In the genomic region with DNA sequence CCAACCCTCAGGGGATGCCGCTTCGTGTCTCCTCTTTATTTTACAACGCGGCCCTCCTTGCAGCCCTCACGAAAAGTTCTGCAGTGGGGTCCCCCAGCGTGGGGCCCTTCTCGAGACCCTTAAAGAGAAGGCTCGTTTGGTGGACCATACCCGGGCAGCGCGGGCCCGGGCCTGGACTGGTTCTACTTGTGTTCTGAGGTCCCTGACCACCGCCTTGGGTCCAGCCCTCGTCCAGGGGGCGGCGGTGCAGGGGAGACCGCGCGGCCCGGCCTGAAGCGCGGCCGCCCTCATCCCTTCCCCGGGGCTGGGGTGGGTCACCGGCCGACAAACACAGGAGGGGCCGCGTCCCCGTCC, we compare ENCODE assay signal across 2 cellular contexts.
TF ChIP-seq lines count a peak whose summit lies in the region.

No MANE protein-coding gene starts in this region.

TF ChIP-seq in liver, 16 proteins besides CTCF, POLR2A, EP300 and RAD21 (continued from another document):
- TF ChIP-seq, protein P1, sequence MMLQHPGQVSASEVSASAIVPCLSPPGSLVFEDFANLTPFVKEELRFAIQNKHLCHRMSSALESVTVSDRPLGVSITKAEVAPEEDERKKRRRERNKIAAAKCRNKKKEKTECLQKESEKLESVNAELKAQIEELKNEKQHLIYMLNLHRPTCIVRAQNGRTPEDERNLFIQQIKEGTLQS (IDR thresholded peaks at IDR 0.05) = no peak
- TF ChIP-seq YY1 (IDR thresholded peaks at IDR 0.05) = no peak
- no peak for TF ChIP-seq TAF1 (conservative IDR thresholded peaks at IDR 0.05)
- no peak for TF ChIP-seq NR2F2 (IDR thresholded peaks at IDR 0.05)
- TF ChIP-seq, protein P2, sequence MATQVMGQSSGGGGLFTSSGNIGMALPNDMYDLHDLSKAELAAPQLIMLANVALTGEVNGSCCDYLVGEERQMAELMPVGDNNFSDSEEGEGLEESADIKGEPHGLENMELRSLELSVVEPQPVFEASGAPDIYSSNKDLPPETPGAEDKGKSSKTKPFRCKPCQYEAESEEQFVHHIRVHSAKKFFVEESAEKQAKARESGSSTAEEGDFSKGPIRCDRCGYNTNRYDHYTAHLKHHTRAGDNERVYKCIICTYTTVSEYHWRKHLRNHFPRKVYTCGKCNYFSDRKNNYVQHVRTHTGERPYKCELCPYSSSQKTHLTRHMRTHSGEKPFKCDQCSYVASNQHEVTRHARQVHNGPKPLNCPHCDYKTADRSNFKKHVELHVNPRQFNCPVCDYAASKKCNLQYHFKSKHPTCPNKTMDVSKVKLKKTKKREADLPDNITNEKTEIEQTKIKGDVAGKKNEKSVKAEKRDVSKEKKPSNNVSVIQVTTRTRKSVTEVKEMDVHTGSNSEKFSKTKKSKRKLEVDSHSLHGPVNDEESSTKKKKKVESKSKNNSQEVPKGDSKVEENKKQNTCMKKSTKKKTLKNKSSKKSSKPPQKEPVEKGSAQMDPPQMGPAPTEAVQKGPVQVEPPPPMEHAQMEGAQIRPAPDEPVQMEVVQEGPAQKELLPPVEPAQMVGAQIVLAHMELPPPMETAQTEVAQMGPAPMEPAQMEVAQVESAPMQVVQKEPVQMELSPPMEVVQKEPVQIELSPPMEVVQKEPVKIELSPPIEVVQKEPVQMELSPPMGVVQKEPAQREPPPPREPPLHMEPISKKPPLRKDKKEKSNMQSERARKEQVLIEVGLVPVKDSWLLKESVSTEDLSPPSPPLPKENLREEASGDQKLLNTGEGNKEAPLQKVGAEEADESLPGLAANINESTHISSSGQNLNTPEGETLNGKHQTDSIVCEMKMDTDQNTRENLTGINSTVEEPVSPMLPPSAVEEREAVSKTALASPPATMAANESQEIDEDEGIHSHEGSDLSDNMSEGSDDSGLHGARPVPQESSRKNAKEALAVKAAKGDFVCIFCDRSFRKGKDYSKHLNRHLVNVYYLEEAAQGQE (IDR thresholded peaks at IDR 0.05) = no peak
TF ChIP-seq in liver: peak in this region for 0.

TF ChIP-seq in HepG2, 621 proteins besides CTCF, POLR2A, EP300 and RAD21:
- TF ChIP-seq, protein P3, sequence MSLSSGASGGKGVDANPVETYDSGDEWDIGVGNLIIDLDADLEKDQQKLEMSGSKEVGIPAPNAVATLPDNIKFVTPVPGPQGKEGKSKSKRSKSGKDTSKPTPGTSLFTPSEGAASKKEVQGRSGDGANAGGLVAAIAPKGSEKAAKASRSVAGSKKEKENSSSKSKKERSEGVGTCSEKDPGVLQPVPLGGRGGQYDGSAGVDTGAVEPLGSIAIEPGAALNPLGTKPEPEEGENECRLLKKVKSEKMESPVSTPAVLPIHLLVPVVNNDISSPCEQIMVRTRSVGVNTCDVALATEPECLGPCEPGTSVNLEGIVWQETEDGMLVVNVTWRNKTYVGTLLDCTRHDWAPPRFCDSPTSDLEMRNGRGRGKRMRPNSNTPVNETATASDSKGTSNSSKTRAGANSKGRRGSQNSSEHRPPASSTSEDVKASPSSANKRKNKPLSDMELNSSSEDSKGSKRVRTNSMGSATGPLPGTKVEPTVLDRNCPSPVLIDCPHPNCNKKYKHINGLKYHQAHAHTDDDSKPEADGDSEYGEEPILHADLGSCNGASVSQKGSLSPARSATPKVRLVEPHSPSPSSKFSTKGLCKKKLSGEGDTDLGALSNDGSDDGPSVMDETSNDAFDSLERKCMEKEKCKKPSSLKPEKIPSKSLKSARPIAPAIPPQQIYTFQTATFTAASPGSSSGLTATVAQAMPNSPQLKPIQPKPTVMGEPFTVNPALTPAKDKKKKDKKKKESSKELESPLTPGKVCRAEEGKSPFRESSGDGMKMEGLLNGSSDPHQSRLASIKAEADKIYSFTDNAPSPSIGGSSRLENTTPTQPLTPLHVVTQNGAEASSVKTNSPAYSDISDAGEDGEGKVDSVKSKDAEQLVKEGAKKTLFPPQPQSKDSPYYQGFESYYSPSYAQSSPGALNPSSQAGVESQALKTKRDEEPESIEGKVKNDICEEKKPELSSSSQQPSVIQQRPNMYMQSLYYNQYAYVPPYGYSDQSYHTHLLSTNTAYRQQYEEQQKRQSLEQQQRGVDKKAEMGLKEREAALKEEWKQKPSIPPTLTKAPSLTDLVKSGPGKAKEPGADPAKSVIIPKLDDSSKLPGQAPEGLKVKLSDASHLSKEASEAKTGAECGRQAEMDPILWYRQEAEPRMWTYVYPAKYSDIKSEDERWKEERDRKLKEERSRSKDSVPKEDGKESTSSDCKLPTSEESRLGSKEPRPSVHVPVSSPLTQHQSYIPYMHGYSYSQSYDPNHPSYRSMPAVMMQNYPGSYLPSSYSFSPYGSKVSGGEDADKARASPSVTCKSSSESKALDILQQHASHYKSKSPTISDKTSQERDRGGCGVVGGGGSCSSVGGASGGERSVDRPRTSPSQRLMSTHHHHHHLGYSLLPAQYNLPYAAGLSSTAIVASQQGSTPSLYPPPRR (CRISPR knock-in tag; IDR thresholded peaks at IDR 0.05; ENCODE audit: borderline replicate concordance) = no peak
- TF ChIP-seq DMAP1 (CRISPR knock-in tag; IDR thresholded peaks at IDR 0.05) (no peak), STAG1 (CRISPR knock-in tag; IDR thresholded peaks at IDR 0.05) (no peak), PRMT3 (CRISPR knock-in tag; IDR thresholded peaks at IDR 0.05; ENCODE audit: borderline replicate concordance, low read depth) (no peak), ZFY (CRISPR knock-in tag; IDR thresholded peaks at IDR 0.05) (no peak), ARID2 (CRISPR knock-in tag; IDR thresholded peaks at IDR 0.05; ENCODE audit: borderline replicate concordance) (no peak), ZFP36 (IDR thresholded peaks at IDR 0.05; ENCODE audit: borderline replicate concordance, low read depth, low read length, partially characterized antibody) (no peak), SALL1 (CRISPR knock-in tag; IDR thresholded peaks at IDR 0.05) (no peak), STAT5B (CRISPR knock-in tag; IDR thresholded peaks at IDR 0.05) (no peak), ZSCAN21 (CRISPR knock-in tag; IDR thresholded peaks at IDR 0.05; ENCODE audit: borderline replicate concordance) (no peak), NFIB (CRISPR knock-in tag; IDR thresholded peaks at IDR 0.05; ENCODE audit: borderline replicate concordance) (no peak)
- TF ChIP-seq, protein P4, sequence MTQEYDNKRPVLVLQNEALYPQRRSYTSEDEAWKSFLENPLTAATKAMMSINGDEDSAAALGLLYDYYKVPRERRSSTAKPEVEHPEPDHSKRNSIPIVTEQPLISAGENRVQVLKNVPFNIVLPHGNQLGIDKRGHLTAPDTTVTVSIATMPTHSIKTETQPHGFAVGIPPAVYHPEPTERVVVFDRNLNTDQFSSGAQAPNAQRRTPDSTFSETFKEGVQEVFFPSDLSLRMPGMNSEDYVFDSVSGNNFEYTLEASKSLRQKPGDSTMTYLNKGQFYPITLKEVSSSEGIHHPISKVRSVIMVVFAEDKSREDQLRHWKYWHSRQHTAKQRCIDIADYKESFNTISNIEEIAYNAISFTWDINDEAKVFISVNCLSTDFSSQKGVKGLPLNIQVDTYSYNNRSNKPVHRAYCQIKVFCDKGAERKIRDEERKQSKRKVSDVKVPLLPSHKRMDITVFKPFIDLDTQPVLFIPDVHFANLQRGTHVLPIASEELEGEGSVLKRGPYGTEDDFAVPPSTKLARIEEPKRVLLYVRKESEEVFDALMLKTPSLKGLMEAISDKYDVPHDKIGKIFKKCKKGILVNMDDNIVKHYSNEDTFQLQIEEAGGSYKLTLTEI (CRISPR knock-in tag; conservative IDR thresholded peaks at IDR 0.05) = no peak
